In the genomic region with DNA sequence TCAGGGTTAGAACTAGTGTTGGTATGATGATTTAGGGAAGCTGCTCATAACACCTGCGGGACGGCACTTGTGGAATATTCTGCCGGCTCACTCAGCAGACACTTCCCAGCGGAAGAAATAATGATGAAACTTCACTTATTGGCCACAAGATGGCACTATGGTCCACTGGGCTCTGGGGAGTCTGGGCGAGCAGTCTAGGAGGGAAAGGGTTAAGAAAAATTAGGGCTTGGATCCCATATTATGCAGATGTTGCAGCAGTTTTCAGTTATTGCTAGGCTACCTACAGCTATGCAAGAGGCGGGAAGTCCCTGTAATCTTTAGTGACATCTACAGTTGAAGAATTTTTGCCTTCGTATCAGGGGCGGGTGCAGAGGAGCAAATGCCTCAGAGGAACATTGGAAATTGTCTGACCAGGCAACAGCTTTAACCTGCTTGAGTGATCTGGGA, we compare ENCODE assay signal across 8 cellular contexts.
A peak's percentile ranks its signal among the peaks of the same experiment; 100 is the strongest.
DNase-seq lines count a peak whose midpoint lies in the region; ATAC-seq lines count a peak whose summit lies in the region.

No MANE protein-coding gene starts in this region.

- no peaks in the 10 kb centered on the region for H3K36me3 Mint-ChIP-seq in CD8-positive, alpha-beta memory T cell
- H3K36me3 Mint-ChIP-seq in T-helper 2 cell treated with Interferon-gamma antibody and Interleukin-4, amounts not matched to agents 5 μg/mL and 100 μg/mL, for 36 hours (ENCODE audit: low read depth): no peaks in the 10 kb centered on the region

- no peaks in the 10 kb centered on the region for H3K36me3 ChIP-seq in CD8-positive, alpha-beta memory T cell (ENCODE audit: insufficient read depth, low read length)
- no peaks in the 10 kb centered on the region for H3K36me3 ChIP-seq in mesendoderm (ENCODE audit: control insufficient read depth, insufficient read depth, low read length)

- no peak overlapping the region for H4K5ac ChIP-seq in mesendoderm (ENCODE audit: low read length)

- H2BK15ac ChIP-seq in mesendoderm (replicated peaks; ENCODE audit: low read depth): no peak overlapping the region

- peaks cover 0 to 5% of the 10 kb centered on the region in 2 donors for H3K27me3 Mint-ChIP-seq in CD8-positive, alpha-beta memory T cell
- H3K27me3 Mint-ChIP-seq in T-helper 2 cell treated with Interferon-gamma antibody and Interleukin-4, amounts not matched to agents 5 μg/mL and 100 μg/mL, for 36 hours (ENCODE audit: low read depth): peaks cover 14% of the 10 kb centered on the region

- intact Hi-C loops in posterior vena cava (cut with DNase I): no loop called here

- H3K23ac ChIP-seq in mesendoderm (ENCODE audit: low read length): no peak overlapping the region

- POLR2A ChIA-PET in CD8-positive, alpha-beta memory T cell (lab: Charles Lee): interaction anchor here (1.1 kb wide), 1 partner anchor 314 kb away, joined by 3 read pairs; no protein-coding TSS in a partner anchor

- ATAC-seq in GM18870 (IDR thresholded peaks at IDR 0.05; ENCODE audit: unreplicated experiment) (peak; percentile 73), HG03432 (IDR thresholded peaks at IDR 0.05; ENCODE audit: unreplicated experiment) (peak; percentile 74)

- H3K27ac ChIP-seq in CD8-positive, alpha-beta memory T cell (ENCODE audit: low read depth, low read length): no peak overlapping the region
- no peak overlapping the region for H3K27ac ChIP-seq in mesendoderm (ENCODE audit: low read depth, low read length)

- no peaks in the 10 kb centered on the region for H3K79me2 ChIP-seq in mesendoderm (ENCODE audit: control insufficient read depth, insufficient read depth, low read length)

- H3K4me1 ChIP-seq in CD8-positive, alpha-beta memory T cell (ENCODE audit: insufficient read depth, low read length): peaks cover 22% of the 10 kb centered on the region
- no peaks in the 10 kb centered on the region for H3K4me1 ChIP-seq in mesendoderm (ENCODE audit: control insufficient read depth, low read depth, low read length)

- CTCF ChIA-PET in CD8-positive, alpha-beta memory T cell (lab: Charles Lee): interaction anchor here (1.0 to 3.1 kb wide), 6 partner anchors 10 to 37 kb away, joined by 3 to 22 read pairs (median 7); no protein-coding TSS in a partner anchor

- no peak overlapping the region for H3K18ac ChIP-seq in mesendoderm (ENCODE audit: low read length)

- DNase-seq in CD8-positive, alpha-beta memory T cell: peak in 2 of 5 donors; percentile 22 to 45
- DNase-seq in T-helper 2 cell treated with Interferon-gamma antibody and Interleukin-4, amounts not matched to agents 5 μg/mL and 100 μg/mL, for 36 hours (ENCODE audit: low spot score): no peak
- DNase-seq in fibroblast of the conjunctiva (ENCODE audit: low read depth) (peak; percentile 44), retina (peak; percentile 54), mesendoderm (no peak), posterior vena cava (ENCODE audit: low spot score) (no peak)

- no peak overlapping the region for H4K8ac ChIP-seq in mesendoderm (ENCODE audit: low read depth, low read length)

- no peak overlapping the region for H3K4me2 ChIP-seq in mesendoderm (ENCODE audit: low read length)

- no peaks in the 10 kb centered on the region for H3K27me3 ChIP-seq in CD8-positive, alpha-beta memory T cell (ENCODE audit: insufficient read depth, low read length, poor library complexity, severe bottlenecking)
- H3K27me3 ChIP-seq in mesendoderm (ENCODE audit: insufficient read depth, low read length, poor library complexity): no peaks in the 10 kb centered on the region

- peaks cover 18 to 26% (median 26%) of the 10 kb centered on the region in 3 donors for H3K4me1 Mint-ChIP-seq in CD8-positive, alpha-beta memory T cell
- peaks cover 28% of the 10 kb centered on the region for H3K4me1 Mint-ChIP-seq in T-helper 2 cell treated with Interferon-gamma antibody and Interleukin-4, amounts not matched to agents 5 μg/mL and 100 μg/mL, for 36 hours (ENCODE audit: low read depth)

- H2BK120ac ChIP-seq in mesendoderm (ENCODE audit: low read depth, low read length): no peak overlapping the region

- H3K56ac ChIP-seq in mesendoderm (ENCODE audit: low read length): no peak overlapping the region

- H3K79me1 ChIP-seq in mesendoderm (ENCODE audit: low read length): no peaks in the 10 kb centered on the region

- no peaks in the 10 kb centered on the region for H3K9me3 ChIP-seq in CD8-positive, alpha-beta memory T cell (ENCODE audit: low read length)

- H3K27ac Mint-ChIP-seq in CD8-positive, alpha-beta memory T cell: peak overlapping the region in 4 of 8 donors; percentile 17 to 48 (median 42)
- H3K27ac Mint-ChIP-seq in T-helper 2 cell treated with Interferon-gamma antibody and Interleukin-4, amounts not matched to agents 5 μg/mL and 100 μg/mL, for 36 hours: no peak overlapping the region

- H3K4ac ChIP-seq in mesendoderm (ENCODE audit: low read depth, low read length): no peak overlapping the region

- H3K9me3 Mint-ChIP-seq in CD8-positive, alpha-beta memory T cell: no peaks in the 10 kb centered on the region
- no peaks in the 10 kb centered on the region for H3K9me3 Mint-ChIP-seq in T-helper 2 cell treated with Interferon-gamma antibody and Interleukin-4, amounts not matched to agents 5 μg/mL and 100 μg/mL, for 36 hours

- H3K9ac ChIP-seq in mesendoderm (ENCODE audit: low read length): no peak overlapping the region

- no CpG with 5 or more reads among the region's 8 CpGs for WGBS in mesendoderm (ENCODE audit: extremely low coverage, insufficient coverage, low lambda C conversion rate)

- H2AK5ac ChIP-seq in mesendoderm (ENCODE audit: low read length): no peak overlapping the region

- H3K4me3 ChIP-seq in CD8-positive, alpha-beta memory T cell (ENCODE audit: low read length): no peak overlapping the region
- no peak overlapping the region for H3K4me3 ChIP-seq in mesendoderm (ENCODE audit: low read length)

- H3K4me3 Mint-ChIP-seq in CD8-positive, alpha-beta memory T cell: peak overlapping the region in 6 of 7 donors; percentile 35 to 76 (median 54)
- peak overlapping the region; percentile 53 for H3K4me3 Mint-ChIP-seq in T-helper 2 cell treated with Interferon-gamma antibody and Interleukin-4, amounts not matched to agents 5 μg/mL and 100 μg/mL, for 36 hours

- no peak overlapping the region for H2BK5ac ChIP-seq in mesendoderm (ENCODE audit: low read length)

Comparison
In these comparisons a context has a peak if more than half of its experiments do, and no peak if none do; other contexts are left out.
1. DNase-seq: peak in fibroblast of the conjunctiva (single experiment) and retina (single experiment); none in T-helper 2 cell treated with Interferon-gamma antibody and Interleukin-4, amounts not matched to agents 5 μg/mL and 100 μg/mL, for 36 hours (single experiment), mesendoderm (single experiment) and posterior vena cava (single experiment).